17 cellular contexts compared by ENCODE assay signal in the genomic region with DNA sequence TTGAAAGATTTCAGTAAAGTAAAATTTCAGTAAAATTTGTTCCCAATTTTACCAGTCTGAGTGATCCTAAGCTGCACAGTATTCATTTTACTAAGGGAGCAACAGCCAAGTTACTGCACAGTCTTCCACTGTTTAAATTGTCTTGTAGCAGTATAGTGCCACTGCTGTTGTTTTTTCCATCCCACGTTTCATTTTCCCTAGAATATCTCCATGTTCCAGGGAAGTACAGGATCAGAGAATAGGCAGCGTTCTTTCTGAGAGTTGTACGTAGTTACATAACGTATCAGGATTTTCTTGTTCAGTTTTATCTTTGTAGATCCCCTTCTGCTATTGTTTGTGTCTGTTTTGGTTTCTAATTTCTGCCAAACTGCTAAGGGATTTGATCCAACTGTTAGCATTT. TPM values are rescaled to one million over a fixed set of nuclear protein-coding genes. Genes with fewer than 3 reads are reported as not detected.
DNase-seq lines count a peak whose midpoint lies in the region; ATAC-seq and TF ChIP-seq lines count a peak whose summit lies in the region.
"Had no signal": no experiment of that assay in that cellular context is flagged by ENCODE, and none has a peak within 500 bp of the region (broad histone marks: within the 10 kb centered on the region; RNA-seq: fewer than 3 reads in every experiment).

No MANE protein-coding gene starts in this region.

- DNase-seq in Right ventricle myocardium superior (no peak), left cardiac atrium (no peak), fibroblast of pulmonary artery (ENCODE audit: low read depth) (peak; percentile 23), osteocyte (ENCODE audit: extremely low spot score, unreplicated experiment) (no peak), GM20000 (ENCODE audit: low spot score) (no peak), midbrain (lab: John Stamatoyannopoulos, UW) (no peak), DMS53 treated with DMSO at 0.1 percent for 48 hours (lab: John Stamatoyannopoulos, UW; ENCODE audit: unreplicated experiment) (no peak)
- DNase-seq: 8988T; Calu3; CD8-positive, alpha-beta T cell; DND-41; EL; H9 had no signal

- no peak for TF ChIP-seq CTCF in fibroblast of pulmonary artery (IDR thresholded peaks at IDR 0.05; ENCODE audit: low read length, missing control alignments)
- TF ChIP-seq CTCF in osteocyte (IDR thresholded peaks at IDR 0.05) = no peak
- TF ChIP-seq CTCF in GM20000 (IDR thresholded peaks at IDR 0.05; ENCODE audit: extremely low read depth, missing control alignments) = no peak

- no peaks in the 10 kb centered on the region for H3K9me3 Mint-ChIP-seq in osteocyte (ENCODE audit: unreplicated experiment)
- H3K9me3 Mint-ChIP-seq: CD8-positive, alpha-beta T cell; H9 had no signal

- peaks cover 3% of the 10 kb centered on the region for H3K36me3 Mint-ChIP-seq in osteocyte (ENCODE audit: unreplicated experiment)

- peaks cover 40% of the 10 kb centered on the region for H3K4me1 Mint-ChIP-seq in osteocyte (ENCODE audit: unreplicated experiment)
- H3K4me1 Mint-ChIP-seq: B cell, H9 had no signal

- intact Hi-C loops in Right ventricle myocardium superior (cut with DNase I) = no loop called here
- intact Hi-C loops in left cardiac atrium (cut with DNase I) = loop anchor here in 1 of 2 donors (10.0 kb wide), 1 partner anchor 60 kb away; no protein-coding TSS in a partner anchor

- peak; percentile 32 for ATAC-seq in Right ventricle myocardium superior (ENCODE audit: poor library complexity)
- ATAC-seq in left cardiac atrium = no peak
- ATAC-seq: CD8-positive, alpha-beta T cell; HepG2 had no signal

- peak overlapping the region; percentile 34 for H3K27ac Mint-ChIP-seq in osteocyte (ENCODE audit: unreplicated experiment)
- H3K27ac Mint-ChIP-seq: B cell; CD8-positive, alpha-beta T cell had no signal

- no peak overlapping the region for H3K4me3 Mint-ChIP-seq in osteocyte (ENCODE audit: unreplicated experiment)
- H3K4me3 Mint-ChIP-seq: B cell; CD8-positive, alpha-beta T cell; H9 had no signal

- H3K27me3 Mint-ChIP-seq in osteocyte (ENCODE audit: unreplicated experiment) = no peaks in the 10 kb centered on the region
- H3K27me3 Mint-ChIP-seq: B cell had no signal

- H3K4me3 ChIP-seq in fibroblast of pulmonary artery (replicated peaks; ENCODE audit: low read depth, low read length) = no peak overlapping the region
- H3K4me3 ChIP-seq: BLaER1 treated with 17β-estradiol and CSF1 and Interleukin-3, amounts not matched to agents 10 nM and 100 nM; GM12878 had no signal

RNA-seq across cellular contexts. Expression of a gene that starts 38.3 kb away (rescaled TPM):
- total RNA-seq in Right ventricle myocardium superior = 28.4 TPM
- total RNA-seq in left cardiac atrium = 10 to 100 TPM; 15.4 to 15.6 TPM
- total RNA-seq in osteocyte = 15.9 and 20.4 TPM in 2 replicates
